1 cellular context compared by ENCODE assay signal in the genomic region with DNA sequence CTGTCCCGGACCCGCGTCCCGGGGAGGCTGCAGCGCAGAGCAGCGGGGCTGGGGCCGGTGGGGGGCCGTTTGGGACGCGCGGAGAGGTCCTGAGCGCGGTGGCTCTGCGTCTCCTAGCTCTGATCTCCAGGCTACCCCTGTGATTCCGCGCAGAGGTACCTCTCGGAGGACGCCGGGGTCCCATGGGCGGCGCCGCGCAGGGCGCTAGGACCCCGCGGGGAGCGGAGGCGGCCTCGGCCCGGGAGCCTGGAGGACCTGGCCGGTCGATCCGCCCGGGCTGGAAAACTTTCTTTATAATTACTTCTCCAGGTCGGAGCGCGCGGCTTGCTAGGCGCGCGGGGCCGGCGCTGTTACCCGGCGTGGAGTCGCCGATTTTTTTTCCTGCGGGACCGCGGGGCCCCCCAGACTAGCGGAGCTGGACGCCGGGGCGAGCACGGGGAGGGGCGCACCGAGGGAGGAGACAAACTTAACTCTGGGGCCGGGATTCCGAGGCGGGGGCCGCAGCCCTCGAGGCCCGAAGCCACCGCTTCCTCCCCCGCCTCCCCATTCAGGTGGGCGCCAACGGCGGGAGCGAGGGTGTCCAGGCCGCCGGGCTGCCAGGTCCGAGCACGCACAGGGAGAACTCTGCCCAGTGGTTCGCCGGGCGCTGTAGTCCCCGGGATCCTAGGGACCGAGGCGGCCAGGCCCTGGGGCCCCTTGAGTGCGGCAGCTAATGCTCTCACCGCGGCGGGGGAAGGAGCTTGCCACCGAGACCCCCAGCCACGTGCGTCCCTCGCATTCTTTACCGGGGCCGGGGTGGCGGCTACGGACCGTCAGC.
TF ChIP-seq lines count a peak whose summit lies in the region.

No MANE protein-coding gene starts in this region.

TF ChIP-seq in HEK293, 187 proteins besides CTCF, POLR2A, EP300 and RAD21 (continued from another document and continues in another):
- TF ChIP-seq, protein P1, sequence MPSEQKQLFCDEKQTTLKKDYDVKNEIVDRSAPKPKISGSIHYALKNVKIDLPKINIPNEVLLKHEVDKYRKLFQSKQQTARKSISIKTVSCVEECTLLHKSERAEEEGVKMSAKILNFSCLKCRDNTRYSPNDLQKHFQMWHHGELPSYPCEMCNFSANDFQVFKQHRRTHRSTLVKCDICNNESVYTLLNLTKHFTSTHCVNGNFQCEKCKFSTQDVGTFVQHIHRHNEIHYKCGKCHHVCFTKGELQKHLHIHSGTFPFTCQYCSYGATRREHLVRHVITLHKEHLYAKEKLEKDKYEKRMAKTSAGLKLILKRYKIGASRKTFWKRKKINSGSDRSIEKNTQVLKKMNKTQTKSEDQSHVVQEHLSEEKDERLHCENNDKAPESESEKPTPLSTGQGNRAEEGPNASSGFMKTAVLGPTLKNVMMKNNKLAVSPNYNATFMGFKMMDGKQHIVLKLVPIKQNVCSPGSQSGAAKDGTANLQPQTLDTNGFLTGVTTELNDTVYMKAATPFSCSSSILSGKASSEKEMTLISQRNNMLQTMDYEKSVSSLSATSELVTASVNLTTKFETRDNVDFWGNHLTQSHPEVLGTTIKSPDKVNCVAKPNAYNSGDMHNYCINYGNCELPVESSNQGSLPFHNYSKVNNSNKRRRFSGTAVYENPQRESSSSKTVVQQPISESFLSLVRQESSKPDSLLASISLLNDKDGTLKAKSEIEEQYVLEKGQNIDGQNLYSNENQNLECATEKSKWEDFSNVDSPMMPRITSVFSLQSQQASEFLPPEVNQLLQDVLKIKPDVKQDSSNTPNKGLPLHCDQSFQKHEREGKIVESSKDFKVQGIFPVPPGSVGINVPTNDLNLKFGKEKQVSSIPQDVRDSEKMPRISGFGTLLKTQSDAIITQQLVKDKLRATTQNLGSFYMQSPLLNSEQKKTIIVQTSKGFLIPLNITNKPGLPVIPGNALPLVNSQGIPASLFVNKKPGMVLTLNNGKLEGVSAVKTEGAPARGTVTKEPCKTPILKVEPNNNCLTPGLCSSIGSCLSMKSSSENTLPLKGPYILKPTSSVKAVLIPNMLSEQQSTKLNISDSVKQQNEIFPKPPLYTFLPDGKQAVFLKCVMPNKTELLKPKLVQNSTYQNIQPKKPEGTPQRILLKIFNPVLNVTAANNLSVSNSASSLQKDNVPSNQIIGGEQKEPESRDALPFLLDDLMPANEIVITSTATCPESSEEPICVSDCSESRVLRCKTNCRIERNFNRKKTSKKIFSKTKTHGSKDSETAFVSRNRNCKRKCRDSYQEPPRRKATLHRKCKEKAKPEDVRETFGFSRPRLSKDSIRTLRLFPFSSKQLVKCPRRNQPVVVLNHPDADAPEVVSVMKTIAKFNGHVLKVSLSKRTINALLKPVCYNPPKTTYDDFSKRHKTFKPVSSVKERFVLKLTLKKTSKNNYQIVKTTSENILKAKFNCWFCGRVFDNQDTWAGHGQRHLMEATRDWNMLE (tag by site-specific recombination; conservative IDR thresholded peaks at IDR 0.05; ENCODE audit: low read depth) = no peak
- TF ChIP-seq BCL11B (tag by site-specific recombination; IDR thresholded peaks at IDR 0.05; ENCODE audit: low read depth) (peak; percentile 58), ZNF433 (tag by site-specific recombination; IDR thresholded peaks at IDR 0.05; ENCODE audit: low read depth) (no peak), ZNF132 (tag by site-specific recombination; IDR thresholded peaks at IDR 0.05; ENCODE audit: borderline replicate concordance) (no peak), MEIS1 (CRISPR knock-in tag; IDR thresholded peaks at IDR 0.05; ENCODE audit: borderline replicate concordance) (no peak), ZBTB48 (tag by site-specific recombination; IDR thresholded peaks at IDR 0.05) (peak; percentile 95), ZNF510 (tag by site-specific recombination; IDR thresholded peaks at IDR 0.05; ENCODE audit: insufficient replicate concordance) (no peak), EGR2 (tag by site-specific recombination; IDR thresholded peaks at IDR 0.05; ENCODE audit: low read depth) (peak; percentile 67), ZNF391 (tag by site-specific recombination; IDR thresholded peaks at IDR 0.05; ENCODE audit: borderline replicate concordance, low read depth) (peak; percentile 77; the same call in 1 of the 2 replicates), ZNF701 (tag by site-specific recombination; IDR thresholded peaks at IDR 0.05) (no peak), YY2 (tag by site-specific recombination; IDR thresholded peaks at IDR 0.05) (no peak), ZNF571 (tag by site-specific recombination; IDR thresholded peaks at IDR 0.05) (no peak), ZNF837 (tag by site-specific recombination; IDR thresholded peaks at IDR 0.05) (no peak), ZNF354C (tag by site-specific recombination; IDR thresholded peaks at IDR 0.05; ENCODE audit: borderline replicate concordance, low read depth) (no peak), SALL2 (tag by site-specific recombination; IDR thresholded peaks at IDR 0.05; ENCODE audit: borderline replicate concordance) (no peak), FEZF1 (tag by site-specific recombination; IDR thresholded peaks at IDR 0.05) (no peak), ZNF341 (tag by site-specific recombination; IDR thresholded peaks at IDR 0.05; ENCODE audit: low read depth) (peak; percentile 62; the same call in 1 of the 2 replicates), ZNF221 (tag by site-specific recombination; IDR thresholded peaks at IDR 0.05; ENCODE audit: borderline replicate concordance) (0 out of 2 replicates have a peak, but pooled peaks have one; percentile 65), KLF16 (tag by site-specific recombination; IDR thresholded peaks at IDR 0.05) (peak; percentile 86), ZNF555 (tag by site-specific recombination; conservative IDR thresholded peaks at IDR 0.05) (no peak), ZBTB17 (tag by site-specific recombination; IDR thresholded peaks at IDR 0.05) (peak; percentile 94), GLIS2 (tag by site-specific recombination; IDR thresholded peaks at IDR 0.05) (peak; percentile 99), ZNF610 (tag by site-specific recombination; IDR thresholded peaks at IDR 0.05; ENCODE audit: borderline replicate concordance) (peak; percentile 66), ZNF830 (tag by site-specific recombination; IDR thresholded peaks at IDR 0.05; ENCODE audit: low read depth) (no peak), HOXA7 (CRISPR knock-in tag; IDR thresholded peaks at IDR 0.05; ENCODE audit: borderline replicate concordance) (no peak), ZNF426 (tag by site-specific recombination; IDR thresholded peaks at IDR 0.05) (no peak), KLF8 (tag by site-specific recombination; IDR thresholded peaks at IDR 0.05) (peak; percentile 82; the same call in 1 of the 2 replicates), SCRT1 (tag by site-specific recombination; IDR thresholded peaks at IDR 0.05; ENCODE audit: borderline replicate concordance) (no peak), BCL11A (tag by site-specific recombination; IDR thresholded peaks at IDR 0.05; ENCODE audit: low read depth) (no peak), ZBTB8A (tag by site-specific recombination; IDR thresholded peaks at IDR 0.05) (peak; percentile 96), ZNF239 (tag by site-specific recombination; IDR thresholded peaks at IDR 0.05) (no peak), ZNF366 (tag by site-specific recombination; conservative IDR thresholded peaks at IDR 0.05) (no peak), SP7 (tag by site-specific recombination; IDR thresholded peaks at IDR 0.05) (peak; percentile 89), ZNF664 (tag by site-specific recombination; IDR thresholded peaks at IDR 0.05) (no peak), OVOL3 (tag by site-specific recombination; IDR thresholded peaks at IDR 0.05) (no peak; the same call in 1 of the 2 replicates), HOXD13 (CRISPR knock-in tag; IDR thresholded peaks at IDR 0.05; ENCODE audit: borderline replicate concordance) (no peak), ZNF501 (tag by site-specific recombination; IDR thresholded peaks at IDR 0.05) (no peak; the same call in none of the 2 replicates), KLF9 (tag by site-specific recombination; IDR thresholded peaks at IDR 0.05; ENCODE audit: low read depth) (peak; percentile 87), ZNF544 (tag by site-specific recombination; IDR thresholded peaks at IDR 0.05) (no peak), IKZF3 (tag by site-specific recombination; IDR thresholded peaks at IDR 0.05) (no peak; the same call in 1 of the 2 replicates), ZNF776 (tag by site-specific recombination; IDR thresholded peaks at IDR 0.05; ENCODE audit: borderline replicate concordance) (no peak), TRIM28 (IDR thresholded peaks at IDR 0.05; ENCODE audit: borderline replicate concordance, low read length) (no peak), GLI4 (tag by site-specific recombination; IDR thresholded peaks at IDR 0.05) (0 out of 2 replicates have a peak, but pooled peaks have one; percentile 39), ZSCAN30 (tag by site-specific recombination; IDR thresholded peaks at IDR 0.05) (peak; percentile 88)
- TF ChIP-seq, protein P2, sequence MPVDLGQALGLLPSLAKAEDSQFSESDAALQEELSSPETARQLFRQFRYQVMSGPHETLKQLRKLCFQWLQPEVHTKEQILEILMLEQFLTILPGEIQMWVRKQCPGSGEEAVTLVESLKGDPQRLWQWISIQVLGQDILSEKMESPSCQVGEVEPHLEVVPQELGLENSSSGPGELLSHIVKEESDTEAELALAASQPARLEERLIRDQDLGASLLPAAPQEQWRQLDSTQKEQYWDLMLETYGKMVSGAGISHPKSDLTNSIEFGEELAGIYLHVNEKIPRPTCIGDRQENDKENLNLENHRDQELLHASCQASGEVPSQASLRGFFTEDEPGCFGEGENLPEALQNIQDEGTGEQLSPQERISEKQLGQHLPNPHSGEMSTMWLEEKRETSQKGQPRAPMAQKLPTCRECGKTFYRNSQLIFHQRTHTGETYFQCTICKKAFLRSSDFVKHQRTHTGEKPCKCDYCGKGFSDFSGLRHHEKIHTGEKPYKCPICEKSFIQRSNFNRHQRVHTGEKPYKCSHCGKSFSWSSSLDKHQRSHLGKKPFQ (tag by site-specific recombination; IDR thresholded peaks at IDR 0.05) = no peak
- TF ChIP-seq, protein P3, sequence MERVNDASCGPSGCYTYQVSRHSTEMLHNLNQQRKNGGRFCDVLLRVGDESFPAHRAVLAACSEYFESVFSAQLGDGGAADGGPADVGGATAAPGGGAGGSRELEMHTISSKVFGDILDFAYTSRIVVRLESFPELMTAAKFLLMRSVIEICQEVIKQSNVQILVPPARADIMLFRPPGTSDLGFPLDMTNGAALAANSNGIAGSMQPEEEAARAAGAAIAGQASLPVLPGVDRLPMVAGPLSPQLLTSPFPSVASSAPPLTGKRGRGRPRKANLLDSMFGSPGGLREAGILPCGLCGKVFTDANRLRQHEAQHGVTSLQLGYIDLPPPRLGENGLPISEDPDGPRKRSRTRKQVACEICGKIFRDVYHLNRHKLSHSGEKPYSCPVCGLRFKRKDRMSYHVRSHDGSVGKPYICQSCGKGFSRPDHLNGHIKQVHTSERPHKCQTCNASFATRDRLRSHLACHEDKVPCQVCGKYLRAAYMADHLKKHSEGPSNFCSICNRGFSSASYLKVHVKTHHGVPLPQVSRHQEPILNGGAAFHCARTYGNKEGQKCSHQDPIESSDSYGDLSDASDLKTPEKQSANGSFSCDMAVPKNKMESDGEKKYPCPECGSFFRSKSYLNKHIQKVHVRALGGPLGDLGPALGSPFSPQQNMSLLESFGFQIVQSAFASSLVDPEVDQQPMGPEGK (tag by site-specific recombination; IDR thresholded peaks at IDR 0.05) = peak; percentile 99
- TF ChIP-seq, protein P4, sequence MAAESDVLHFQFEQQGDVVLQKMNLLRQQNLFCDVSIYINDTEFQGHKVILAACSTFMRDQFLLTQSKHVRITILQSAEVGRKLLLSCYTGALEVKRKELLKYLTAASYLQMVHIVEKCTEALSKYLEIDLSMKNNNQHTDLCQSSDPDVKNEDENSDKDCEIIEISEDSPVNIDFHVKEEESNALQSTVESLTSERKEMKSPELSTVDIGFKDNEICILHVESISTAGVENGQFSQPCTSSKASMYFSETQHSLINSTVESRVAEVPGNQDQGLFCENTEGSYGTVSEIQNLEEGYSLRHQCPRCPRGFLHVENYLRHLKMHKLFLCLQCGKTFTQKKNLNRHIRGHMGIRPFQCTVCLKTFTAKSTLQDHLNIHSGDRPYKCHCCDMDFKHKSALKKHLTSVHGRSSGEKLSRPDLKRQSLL (tag by site-specific recombination; IDR thresholded peaks at IDR 0.05) = no peak
- TF ChIP-seq, protein P5, sequence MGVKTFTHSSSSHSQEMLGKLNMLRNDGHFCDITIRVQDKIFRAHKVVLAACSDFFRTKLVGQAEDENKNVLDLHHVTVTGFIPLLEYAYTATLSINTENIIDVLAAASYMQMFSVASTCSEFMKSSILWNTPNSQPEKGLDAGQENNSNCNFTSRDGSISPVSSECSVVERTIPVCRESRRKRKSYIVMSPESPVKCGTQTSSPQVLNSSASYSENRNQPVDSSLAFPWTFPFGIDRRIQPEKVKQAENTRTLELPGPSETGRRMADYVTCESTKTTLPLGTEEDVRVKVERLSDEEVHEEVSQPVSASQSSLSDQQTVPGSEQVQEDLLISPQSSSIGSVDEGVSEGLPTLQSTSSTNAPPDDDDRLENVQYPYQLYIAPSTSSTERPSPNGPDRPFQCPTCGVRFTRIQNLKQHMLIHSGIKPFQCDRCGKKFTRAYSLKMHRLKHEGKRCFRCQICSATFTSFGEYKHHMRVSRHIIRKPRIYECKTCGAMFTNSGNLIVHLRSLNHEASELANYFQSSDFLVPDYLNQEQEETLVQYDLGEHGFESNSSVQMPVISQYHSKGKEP (tag by site-specific recombination; IDR thresholded peaks at IDR 0.05) = peak; percentile 47
- TF ChIP-seq, protein P6, sequence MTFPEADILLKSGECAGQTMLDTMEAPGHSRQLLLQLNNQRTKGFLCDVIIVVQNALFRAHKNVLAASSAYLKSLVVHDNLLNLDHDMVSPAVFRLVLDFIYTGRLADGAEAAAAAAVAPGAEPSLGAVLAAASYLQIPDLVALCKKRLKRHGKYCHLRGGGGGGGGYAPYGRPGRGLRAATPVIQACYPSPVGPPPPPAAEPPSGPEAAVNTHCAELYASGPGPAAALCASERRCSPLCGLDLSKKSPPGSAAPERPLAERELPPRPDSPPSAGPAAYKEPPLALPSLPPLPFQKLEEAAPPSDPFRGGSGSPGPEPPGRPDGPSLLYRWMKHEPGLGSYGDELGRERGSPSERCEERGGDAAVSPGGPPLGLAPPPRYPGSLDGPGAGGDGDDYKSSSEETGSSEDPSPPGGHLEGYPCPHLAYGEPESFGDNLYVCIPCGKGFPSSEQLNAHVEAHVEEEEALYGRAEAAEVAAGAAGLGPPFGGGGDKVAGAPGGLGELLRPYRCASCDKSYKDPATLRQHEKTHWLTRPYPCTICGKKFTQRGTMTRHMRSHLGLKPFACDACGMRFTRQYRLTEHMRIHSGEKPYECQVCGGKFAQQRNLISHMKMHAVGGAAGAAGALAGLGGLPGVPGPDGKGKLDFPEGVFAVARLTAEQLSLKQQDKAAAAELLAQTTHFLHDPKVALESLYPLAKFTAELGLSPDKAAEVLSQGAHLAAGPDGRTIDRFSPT (tag by site-specific recombination; IDR thresholded peaks at IDR 0.05) = 0 out of 2 replicates have a peak, but pooled peaks have one; percentile 31
- TF ChIP-seq, protein P7, sequence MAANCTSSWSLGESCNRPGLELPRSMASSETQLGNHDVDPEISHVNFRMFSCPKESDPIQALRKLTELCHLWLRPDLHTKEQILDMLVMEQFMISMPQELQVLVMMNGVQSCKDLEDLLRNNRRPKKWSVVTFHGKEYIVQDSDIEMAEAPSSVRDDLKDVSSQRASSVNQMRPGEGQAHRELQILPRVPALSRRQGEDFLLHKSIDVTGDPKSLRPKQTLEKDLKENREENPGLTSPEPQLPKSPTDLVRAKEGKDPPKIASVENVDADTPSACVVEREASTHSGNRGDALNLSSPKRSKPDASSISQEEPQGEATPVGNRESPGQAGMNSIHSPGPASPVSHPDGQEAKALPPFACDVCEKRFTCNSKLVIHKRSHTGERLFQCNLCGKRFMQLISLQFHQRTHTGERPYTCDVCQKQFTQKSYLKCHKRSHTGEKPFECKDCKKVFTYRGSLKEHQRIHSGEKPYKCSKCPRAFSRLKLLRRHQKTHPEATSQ (tag by site-specific recombination; IDR thresholded peaks at IDR 0.05) = peak; percentile 80; the same call in 1 of the 2 replicates
